8 cellular contexts compared by ENCODE assay signal in the genomic region with DNA sequence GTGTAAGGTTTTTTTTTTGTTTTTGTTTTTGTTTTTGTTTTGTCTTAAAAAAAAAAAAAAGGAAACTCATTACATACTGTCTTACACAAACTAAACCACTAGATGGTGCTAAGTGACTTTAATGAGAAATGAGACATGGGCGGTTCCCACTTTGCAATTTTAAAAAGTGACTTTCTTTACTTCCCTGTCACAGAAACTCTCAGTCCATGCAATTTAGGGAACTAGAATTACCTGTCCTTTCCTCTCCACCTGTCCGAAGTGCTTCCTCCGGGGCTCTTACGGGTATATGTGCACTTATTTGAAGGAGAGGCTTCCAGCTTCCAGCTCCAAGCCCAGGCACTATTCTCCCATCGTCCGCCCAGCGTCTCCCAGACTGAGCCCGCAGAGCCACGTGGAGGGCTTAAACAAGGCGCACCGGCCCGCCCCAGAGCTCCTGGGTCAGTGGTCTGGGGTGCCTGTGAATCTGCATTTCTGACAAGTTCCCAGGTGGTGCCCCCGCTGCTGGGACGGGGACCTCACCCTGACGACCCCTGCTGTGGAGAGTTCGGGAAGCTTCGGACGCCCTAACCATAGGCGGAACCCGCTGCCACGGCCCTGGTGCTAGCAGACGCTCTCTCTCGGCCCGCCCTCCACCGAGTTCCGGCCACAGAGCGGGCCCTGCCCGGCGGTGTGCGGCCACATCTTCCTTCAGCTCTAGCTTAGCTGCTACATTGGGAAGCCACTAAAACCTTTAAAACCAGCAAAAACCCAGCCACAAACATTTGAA. TPM values are rescaled to one million over a fixed set of nuclear protein-coding genes. Genes with fewer than 3 reads are reported as not detected.
DNase-seq lines count a peak whose midpoint lies in the region; ATAC-seq and TF ChIP-seq lines count a peak whose summit lies in the region.

No MANE protein-coding gene starts in this region.

- peak overlapping the region; percentile 83 for H3K4me3 Mint-ChIP-seq in activated T-helper 2 cell treated with anti-CD3 and anti-CD28 coated beads, Interferon-gamma antibody, Interleukin-2, Interleukin-4, amounts not matched to agents 10 μg/mL and 5 μg/mL and 100 μg/mL, durations not matched to agents 14 hours and 24 hours and 36 hours (ENCODE audit: low read depth)
- H3K4me3 Mint-ChIP-seq in nephron progenitor cell: peak overlapping the region; percentile 78

- H3K4me2 ChIP-seq in OCI-LY7 (ENCODE audit: low read length): peak overlapping the region; percentile 87

- DNase-seq in D341Med (ENCODE audit: low spot score) (peak; percentile 54), HS-27A (ENCODE audit: low read depth) (peak; percentile 45), OCI-LY7 (ENCODE audit: low spot score) (peak; percentile 79), foreskin keratinocyte (peak; percentile 40 to 69), nephron progenitor cell (peak; percentile 43), thyroid gland (peak; percentile 30 to 34)
- peak; percentile 67 for DNase-seq in activated T-helper 2 cell treated with anti-CD3 and anti-CD28 coated beads, Interferon-gamma antibody, Interleukin-2, Interleukin-4, amounts not matched to agents 10 μg/mL and 5 μg/mL and 100 μg/mL, durations not matched to agents 14 hours and 24 hours and 36 hours (ENCODE audit: low spot score)

- H3K9me3 ChIP-seq in OCI-LY7 (ENCODE audit: low read length) (no peaks in the 10 kb centered on the region), thyroid gland (no peaks in the 10 kb centered on the region)

- CTCF ChIA-PET in OCI-LY7 (lab: Charles Lee; ENCODE audit: unreplicated experiment): interaction anchor here (0.5 kb wide), 2 partner anchors 535 to 1523 kb away, joined by 3 to 4 read pairs; no protein-coding TSS in a partner anchor

- peak; percentile 65 for ATAC-seq in GM21360 (IDR thresholded peaks at IDR 0.05; ENCODE audit: unreplicated experiment)
- ATAC-seq in foreskin keratinocyte: peak; percentile 61

- H3K79me2 ChIP-seq in OCI-LY7 (ENCODE audit: insufficient read depth, low read depth, low read length): no peaks in the 10 kb centered on the region

- H4K20me1 ChIP-seq in OCI-LY7 (ENCODE audit: insufficient read depth, low read length): no peaks in the 10 kb centered on the region

- no peaks in the 10 kb centered on the region for H3K9me2 ChIP-seq in OCI-LY7 (ENCODE audit: insufficient read depth, low read length)

- peak overlapping the region; percentile 88 for H3K27ac Mint-ChIP-seq in activated T-helper 2 cell treated with anti-CD3 and anti-CD28 coated beads, Interferon-gamma antibody, Interleukin-2, Interleukin-4, amounts not matched to agents 10 μg/mL and 5 μg/mL and 100 μg/mL, durations not matched to agents 14 hours and 24 hours and 36 hours
- no peak overlapping the region for H3K27ac Mint-ChIP-seq in nephron progenitor cell

- 3 to 6% methylated on average over 12 to 14 of the region's 30 CpGs for WGBS in thyroid gland, 2 donors

- no peaks in the 10 kb centered on the region for H3K36me3 Mint-ChIP-seq in activated T-helper 2 cell treated with anti-CD3 and anti-CD28 coated beads, Interferon-gamma antibody, Interleukin-2, Interleukin-4, amounts not matched to agents 10 μg/mL and 5 μg/mL and 100 μg/mL, durations not matched to agents 14 hours and 24 hours and 36 hours (ENCODE audit: low read depth)
- no peaks in the 10 kb centered on the region for H3K36me3 Mint-ChIP-seq in nephron progenitor cell (ENCODE audit: low read depth)

- H3K27ac ChIP-seq in OCI-LY7 (ENCODE audit: low read depth, low read length, poor library complexity, severe bottlenecking) (no peak overlapping the region), foreskin keratinocyte (peak overlapping the region; percentile 87), thyroid gland (peak overlapping the region in 1 of 3 donors; percentile 1)

- intact Hi-C loops in OCI-LY7 (cut with micrococcal nuclease; ENCODE audit: unreplicated experiment): loop anchor here (1.0 to 10.0 kb wide), 7 partner anchors 112 to 772 kb away; a partner anchor contains a TSS
- intact Hi-C loops in activated T-helper 2 cell treated with anti-CD3 and anti-CD28 coated beads, Interferon-gamma antibody, Interleukin-2, Interleukin-4, amounts not matched to agents 10 μg/mL and 5 μg/mL and 100 μg/mL, durations not matched to agents 14 hours and 24 hours and 36 hours (cut with micrococcal nuclease): loop anchor here (1.0 to 5.0 kb wide), 10 partner anchors 32 to 772 kb away; a partner anchor contains a TSS
- intact Hi-C loops in thyroid gland (cut with DNase I): loop anchor here (10.0 kb wide), 2 partner anchors 390 to 490 kb away; no protein-coding TSS in a partner anchor

- H3K4me1 ChIP-seq in OCI-LY7 (ENCODE audit: insufficient read depth, low read length, poor library complexity, severe bottlenecking) (peaks cover 13% of the 10 kb centered on the region), foreskin keratinocyte (peaks cover 8% of the 10 kb centered on the region), thyroid gland (peaks cover 5 to 10% of the 10 kb centered on the region in 2 donors)

- POLR2A ChIA-PET in OCI-LY7 (lab: Charles Lee): interaction anchor here (0.8 to 1.0 kb wide), 2 partner anchors 65 to 144 kb away, joined by 3 read pairs; a partner anchor contains a TSS

- H3K4me3 ChIP-seq in OCI-LY7 (ENCODE audit: low read depth, low read length, poor library complexity, severe bottlenecking): peak overlapping the region; percentile 60
- H3K4me3 ChIP-seq in thyroid gland (replicated peaks in 1 of 3): peak overlapping the region in 1 of 3 donors; percentile 18

- TF ChIP-seq CTCF in OCI-LY7 (conservative IDR thresholded peaks at IDR 0.05; ENCODE audit: low read length) (peak; percentile 90), foreskin keratinocyte (conservative IDR thresholded peaks at IDR 0.05) (peak; percentile 83), nephron progenitor cell (IDR thresholded peaks at IDR 0.05) (peak; percentile 71), thyroid gland (IDR thresholded peaks at IDR 0.05) (peak in 5 of 6 experiments; percentile 37 to 84 (median 65))

- H2AFZ ChIP-seq in OCI-LY7 (ENCODE audit: low read length): peak overlapping the region; percentile 98

- H3K4me1 Mint-ChIP-seq in activated T-helper 2 cell treated with anti-CD3 and anti-CD28 coated beads, Interferon-gamma antibody, Interleukin-2, Interleukin-4, amounts not matched to agents 10 μg/mL and 5 μg/mL and 100 μg/mL, durations not matched to agents 14 hours and 24 hours and 36 hours (ENCODE audit: low read depth): peaks cover 42% of the 10 kb centered on the region
- H3K4me1 Mint-ChIP-seq in nephron progenitor cell: peaks cover 29% of the 10 kb centered on the region

- H3K36me3 ChIP-seq in OCI-LY7 (ENCODE audit: insufficient read depth, low read length) (no peaks in the 10 kb centered on the region), thyroid gland (no peaks in the 10 kb centered on the region)

- H3K27me3 ChIP-seq in foreskin keratinocyte: no peaks in the 10 kb centered on the region
- H3K27me3 ChIP-seq in thyroid gland: no peaks in the 10 kb centered on the region

- peaks cover 10% of the 10 kb centered on the region for H3K27me3 Mint-ChIP-seq in activated T-helper 2 cell treated with anti-CD3 and anti-CD28 coated beads, Interferon-gamma antibody, Interleukin-2, Interleukin-4, amounts not matched to agents 10 μg/mL and 5 μg/mL and 100 μg/mL, durations not matched to agents 14 hours and 24 hours and 36 hours (ENCODE audit: low read depth)
- peaks cover 12% of the 10 kb centered on the region for H3K27me3 Mint-ChIP-seq in nephron progenitor cell (ENCODE audit: low read depth, poor library complexity)

- no TSS peak for BruUV-seq in OCI-LY7 (replicated peaks; lab: Mats Ljungman, UMichigan)

- H3K9me3 Mint-ChIP-seq in activated T-helper 2 cell treated with anti-CD3 and anti-CD28 coated beads, Interferon-gamma antibody, Interleukin-2, Interleukin-4, amounts not matched to agents 10 μg/mL and 5 μg/mL and 100 μg/mL, durations not matched to agents 14 hours and 24 hours and 36 hours: no peaks in the 10 kb centered on the region
- H3K9me3 Mint-ChIP-seq in nephron progenitor cell: no peaks in the 10 kb centered on the region

- peak in 1 of 2 donors; percentile 8 for TF ChIP-seq POLR2A in thyroid gland (IDR thresholded peaks at IDR 0.05)

RNA-seq across cellular contexts. Expression of a gene that starts 26.1 kb away (rescaled TPM):
- total RNA-seq in OCI-LY7 (2014; rRNA removed; shearing (Covaris generic)): not detected in 2 replicates
- total RNA-seq in OCI-LY7 (2022) (not detected in 2 replicates), foreskin keratinocyte (1.4 and 1.8 TPM in 2 replicates), thyroid gland (1 to 10 TPM; 2.7 to 8.7 (median 4.2) TPM)
- total RNA-seq in activated T-helper 2 cell treated with anti-CD3 and anti-CD28 coated beads, Interferon-gamma antibody, Interleukin-2, Interleukin-4, amounts not matched to agents 10 μg/mL and 5 μg/mL and 100 μg/mL, durations not matched to agents 14 hours and 24 hours and 36 hours: 0.51 and 0.82 TPM in 2 replicates
- polyA plus RNA-seq in foreskin keratinocyte: 1.3 and 1.5 TPM in 2 replicates
